Comparison of ENCODE assay signal across 7 cellular contexts in the genomic region with DNA sequence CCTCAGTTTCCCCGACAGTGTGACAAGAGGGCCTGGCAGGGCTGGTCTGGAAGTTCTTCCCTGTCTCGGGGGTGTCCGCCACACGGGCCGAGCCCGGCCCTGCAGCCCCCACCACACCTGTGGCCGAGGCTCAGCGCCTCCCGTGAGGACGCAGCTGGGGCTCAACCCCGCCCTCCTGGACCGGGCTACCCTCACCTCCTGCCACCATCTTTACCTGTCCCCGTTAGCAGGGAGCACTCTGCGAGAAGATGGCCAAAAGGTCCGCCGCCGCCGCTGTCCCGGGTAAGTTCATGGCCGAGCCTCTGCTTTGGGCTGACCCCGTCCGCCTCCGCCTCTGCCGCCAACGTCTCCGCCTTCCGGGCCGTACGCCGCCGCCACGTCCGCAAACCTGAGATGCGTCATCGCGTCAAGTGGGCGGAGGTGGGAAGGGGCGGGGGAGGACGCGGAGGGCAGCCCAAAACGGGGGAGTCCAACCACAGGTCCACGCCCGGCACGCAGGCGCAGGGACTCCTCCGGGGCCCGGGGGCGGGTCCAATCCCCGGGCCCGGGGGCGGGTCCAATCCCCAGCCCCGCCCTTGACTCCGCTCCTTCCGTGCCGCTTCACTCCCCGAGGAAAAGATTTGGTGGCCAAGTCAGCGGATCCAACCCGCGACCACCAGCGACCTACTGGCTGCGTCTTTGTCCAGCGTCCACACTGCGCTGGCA.
A peak's percentile ranks its signal among the peaks of the same experiment; 100 is the strongest.
DNase-seq lines count a peak whose midpoint lies in the region; ATAC-seq and TF ChIP-seq lines count a peak whose summit lies in the region.

A gene (minus strand): TSS at position 351 of the 705 bp plus-strand sequence. CDS start 4,295 bp downstream, outside the sequence.

- peak; percentile 86 for TF ChIP-seq POLR2A in GM18505 (IDR thresholded peaks at IDR 0.05; ENCODE audit: borderline replicate concordance, extremely low read depth, insufficient read depth, insufficient read length)

- TF ChIP-seq CTCF in retinal pigment epithelial cell (conservative IDR thresholded peaks at IDR 0.05; ENCODE audit: low read depth, low read length), result no peak

- H3K4me3 ChIP-seq in retinal pigment epithelial cell (ENCODE audit: low read length), result peak within 1 kb of the TSS; percentile 96

- DNase-seq in NCI-H1930 (lab: John Stamatoyannopoulos, UW) (peak; percentile 87 to 90), T-helper 9 cell (peak; percentile 96), astrocyte of the hippocampus (ENCODE audit: low read depth, low spot score) (peak; percentile 99), hippocampal formation (lab: John Stamatoyannopoulos, UW) (peak; percentile 91 to 95), retinal pigment epithelial cell (ENCODE audit: low read depth) (peak; percentile 87)

- ATAC-seq in GM18505 (IDR thresholded peaks at IDR 0.05; ENCODE audit: unreplicated experiment) (peak; percentile 93), HG02970 (IDR thresholded peaks at IDR 0.05; ENCODE audit: low FRiP score, unreplicated experiment) (peak; percentile 95)

Comparison
In these comparisons a context has a peak if more than half of its experiments do, and no peak if none do; other contexts are left out.
1. Peak in every context shown above with its lines: DNase-seq, ATAC-seq and H3K4me3 ChIP-seq.